Comparison of ENCODE assay signal across 9 cellular contexts in the genomic region with DNA sequence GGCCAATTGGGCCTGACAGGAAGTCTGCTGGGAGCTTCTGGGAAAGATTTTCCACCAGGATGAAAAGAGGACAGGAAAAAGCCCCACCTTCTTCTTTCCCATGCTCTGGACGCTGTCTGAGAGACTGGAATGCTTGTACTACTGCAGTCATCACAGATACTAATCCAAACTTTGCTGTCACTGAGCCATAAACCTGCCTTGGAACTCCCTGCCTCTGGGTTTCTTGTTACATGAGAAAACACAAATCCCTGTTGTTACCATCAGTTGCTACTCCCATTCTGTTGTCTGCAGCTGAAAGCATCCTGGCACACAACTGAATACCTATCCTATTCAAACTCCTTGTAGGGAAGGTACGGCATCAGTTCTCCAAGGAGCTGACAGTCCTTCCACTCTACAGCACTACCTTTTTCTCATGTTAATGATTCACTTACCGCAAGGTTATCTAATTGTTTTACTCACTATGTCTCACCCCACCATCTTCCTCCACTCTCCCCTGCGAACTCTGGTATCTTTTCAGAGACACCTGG.
DNase-seq lines count a peak whose midpoint lies in the region; ATAC-seq and TF ChIP-seq lines count a peak whose summit lies in the region.
"Had no signal": no experiment of that assay in that cellular context is flagged by ENCODE, and none has a peak within 500 bp of the region (broad histone marks: within the 10 kb centered on the region; RNA-seq: fewer than 3 reads in every experiment).

No MANE protein-coding gene starts in this region.

- H3K27ac Mint-ChIP-seq in endothelial cell (ENCODE audit: unreplicated experiment), result peak overlapping the region; percentile 11

- H3K4me1 ChIP-seq in HUES64 (ENCODE audit: insufficient read depth, low read length), result peaks cover 51% of the 10 kb centered on the region

- peaks cover 1% of the 10 kb centered on the region for H3K27me3 Mint-ChIP-seq in endothelial cell (ENCODE audit: unreplicated experiment)

- H3K4me3 Mint-ChIP-seq in endothelial cell (ENCODE audit: unreplicated experiment), result no peak overlapping the region

- 0 out of 2 replicates have a peak overlapping the region, but pooled peaks have one; percentile 4 for H3K9ac ChIP-seq in HUES64 (ENCODE audit: low read depth, low read length)

- peak; percentile 57 for DNase-seq in AG08396 (ENCODE audit: low spot score)
- no peak for DNase-seq in endothelial cell (ENCODE audit: low spot score)
- peak; percentile 18 to 75 for DNase-seq in lung microvascular endothelial cell (ENCODE audit: low read depth in 2 of 2)
- no peak for DNase-seq in activated CD4-positive, alpha-beta T cell treated with anti-CD3 and anti-CD28 coated beads, Interleukin-2, amount 50 U/mL, for 1 hour
- no peak for DNase-seq in activated CD4-positive, CD25-positive, alpha-beta regulatory T cell (lab: John Stamatoyannopoulos, UW)
- DNase-seq: activated gamma-delta T cell treated with Interleukin-2 at 50 U/mL for 16 hours had no signal

- H3K9me3 Mint-ChIP-seq in endothelial cell (ENCODE audit: unreplicated experiment), result no peaks in the 10 kb centered on the region

- H3K4me1 Mint-ChIP-seq in endothelial cell (ENCODE audit: unreplicated experiment), result peaks cover 23% of the 10 kb centered on the region

- H3K9me3 ChIP-seq in HUES64 (ENCODE audit: insufficient read depth, low read depth, low read length), result no peaks in the 10 kb centered on the region

- TF ChIP-seq CTCF in endothelial cell (IDR thresholded peaks at IDR 0.05; ENCODE audit: unreplicated experiment), result no peak

- H3K36me3 ChIP-seq in HUES64 (ENCODE audit: insufficient read depth, low read length), result peaks cover 47% of the 10 kb centered on the region

- no peaks in the 10 kb centered on the region for H3K27me3 ChIP-seq in HUES64 (ENCODE audit: insufficient read depth, low read length)

- H3K27ac ChIP-seq in HUES64 (ENCODE audit: low read depth, low read length), result peak overlapping the region; percentile 88

- WGBS in HUES64, result 42% methylated on average over 4 of the region's 4 CpGs

- H3K4me3 ChIP-seq in HUES64 (ENCODE audit: low read length), result no peak overlapping the region; the same call in 1 of the 2 replicates

- ATAC-seq in HG02884 (IDR thresholded peaks at IDR 0.05; ENCODE audit: unreplicated experiment), result no peak
- no peak for ATAC-seq in GM21529 (IDR thresholded peaks at IDR 0.05; ENCODE audit: unreplicated experiment)

- H3K36me3 Mint-ChIP-seq in endothelial cell (ENCODE audit: low read depth, unreplicated experiment), result peaks cover 25% of the 10 kb centered on the region

Comparison
In these comparisons a context has a peak if more than half of its experiments do, and no peak if none do; other contexts are left out.
1. DNase-seq: peak in AG08396 (single experiment) and lung microvascular endothelial cell (2 of 2); none in endothelial cell (single experiment), activated CD4-positive, alpha-beta T cell treated with anti-CD3 and anti-CD28 coated beads, Interleukin-2, amount 50 U/mL, for 1 hour (single experiment) and activated CD4-positive, CD25-positive, alpha-beta regulatory T cell (0 of 4).